ENCODE assay signal across 8 cellular contexts in the genomic region with DNA sequence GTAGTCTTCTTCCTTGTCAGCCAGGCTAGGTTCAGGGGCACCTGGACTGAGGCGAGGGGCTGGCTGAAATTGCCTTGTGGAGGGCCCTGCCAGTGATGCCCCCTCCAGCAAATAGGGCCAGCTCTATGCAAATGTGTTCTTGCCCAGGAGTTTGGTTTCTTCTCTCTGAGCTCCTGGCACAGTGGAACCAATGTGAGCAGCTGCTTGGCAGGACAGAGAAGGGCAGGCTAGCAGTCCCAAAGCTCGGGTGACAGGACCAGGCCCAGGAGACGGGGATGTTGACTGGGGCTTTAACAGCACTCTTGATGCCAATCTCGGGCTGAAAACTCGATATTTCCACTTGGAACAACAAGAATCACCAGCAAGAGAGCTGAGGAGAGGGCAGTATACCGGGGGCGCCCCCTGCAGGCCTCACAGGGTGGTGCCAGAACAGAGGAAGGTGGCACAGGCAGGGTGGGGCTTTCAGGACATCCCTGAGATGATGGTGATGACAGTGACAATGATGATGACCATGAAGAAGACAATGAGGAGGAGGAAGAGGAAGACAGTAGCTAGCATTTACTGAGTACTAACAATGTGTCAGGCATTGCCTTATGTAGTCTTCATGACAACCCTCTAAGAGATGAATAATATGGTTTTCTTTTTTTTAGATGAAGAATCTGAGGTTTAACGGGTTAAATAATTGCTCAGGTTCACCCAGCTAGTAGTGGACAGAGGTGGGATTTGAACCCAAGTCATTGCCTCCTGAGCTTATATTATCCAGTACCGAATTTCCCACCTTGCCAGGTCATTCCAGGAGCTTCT. TPM values are rescaled to one million over a fixed set of nuclear protein-coding genes. Genes with fewer than 3 reads are reported as not detected.
DNase-seq lines count a peak whose midpoint lies in the region; ATAC-seq and TF ChIP-seq lines count a peak whose summit lies in the region.

No MANE protein-coding gene starts in this region.

- peak; percentile 92 for TF ChIP-seq CTCF in Panc1 (IDR thresholded peaks at IDR 0.05)
- TF ChIP-seq CTCF in spleen (IDR thresholded peaks at IDR 0.05 in 8 of 11, conservative IDR thresholded peaks at IDR 0.05 in 3 of 11), result peak; percentile 34 to 80 (median 63)

- 24 to 27% (median 26%) methylated on average over 7 to 9 of the region's 9 CpGs for WGBS in spleen, 5 donors

- H3K27ac ChIP-seq in Panc1 (ENCODE audit: low read length) (no peak overlapping the region), spleen (no peak overlapping the region)

- no peak overlapping the region for H3K4me3 ChIP-seq in Panc1 (ENCODE audit: low read depth in 2 of 2, low read length in 2 of 2)
- H3K4me3 ChIP-seq in spleen, result no peak overlapping the region

- intact Hi-C loops in Panc1 (cut with micrococcal nuclease; ENCODE audit: unreplicated experiment), result no loop called here
- intact Hi-C loops in left ventricle myocardium superior (cut with micrococcal nuclease), result no loop called here
- intact Hi-C loops in spleen (cut with DNase I; ENCODE audit: low total_unique reads), result no loop called here

- POLR2A ChIA-PET in Panc1 (lab: Charles Lee), result no interaction called here

- in situ Hi-C loops in Panc1 (cut with HindIII; ENCODE audit: low pct_unique_long_range_greater_than_20kb, low sequenced_read_pairs), result no loop called here

- no TSS peak for BruUV-seq in Panc1 (replicated peaks; lab: Mats Ljungman, UMichigan)

- TF ChIP-seq POLR2A in spleen (IDR thresholded peaks at IDR 0.05), result no peak

- CTCF ChIA-PET in Panc1 (lab: Charles Lee), result interaction anchor here (0.6 to 2.4 kb wide), 5 partner anchors 9 to 72 kb away, joined by 4 to 11 read pairs (median 8); no protein-coding TSS in a partner anchor

- H3K36me3 ChIP-seq in Panc1 (ENCODE audit: control insufficient read depth, insufficient read depth, low read length) (no peaks in the 10 kb centered on the region), spleen (no peaks in the 10 kb centered on the region)

- H3K9me3 ChIP-seq in Panc1 (ENCODE audit: control insufficient read depth, insufficient read depth, low read depth, low read length) (no peaks in the 10 kb centered on the region), spleen (no peaks in the 10 kb centered on the region)

- H3K4me1 ChIP-seq in Panc1 (ENCODE audit: control insufficient read depth, insufficient read depth, low read length) (no peaks in the 10 kb centered on the region), spleen (peaks cover 0 to 7% (median 3%) of the 10 kb centered on the region in 6 donors)

- peaks cover 28% of the 10 kb centered on the region for H3K27me3 ChIP-seq in Panc1 (ENCODE audit: control insufficient read depth, insufficient read depth, low read length)
- peaks cover 0 to 68% (median 38%) of the 10 kb centered on the region in 7 donors for H3K27me3 ChIP-seq in spleen (replicated peaks in 1 of 7)

- ATAC-seq in HG02981 (IDR thresholded peaks at IDR 0.05; ENCODE audit: unreplicated experiment) (peak; percentile 80), Panc1 (peak; percentile 81; the same call in 1 of the 2 replicates), left ventricle myocardium superior (peak; percentile 49)

- peak; percentile 28 for DNase-seq in NCI-H2196 (lab: John Stamatoyannopoulos, UW; ENCODE audit: unreplicated experiment)
- DNase-seq in NCI-H2196 treated with DMSO at 0.1 percent for 48 hours (lab: John Stamatoyannopoulos, UW; ENCODE audit: unreplicated experiment), result no peak
- no peak for DNase-seq in Panc1 (ENCODE audit: low read depth, low spot score)
- DNase-seq in activated gamma-delta T cell treated with anti-CD3 and anti-CD28 coated beads, Interleukin-2, amount 50 U/mL, for 16 hours (ENCODE audit: low read depth), result peak; percentile 40
- DNase-seq in left ventricle myocardium superior, result no peak
- peak; percentile 77 for DNase-seq in spleen
- DNase-seq in DMS79 treated with DMSO at 0.1 percent for 48 hours (lab: John Stamatoyannopoulos, UW), result no peak

RNA-seq across cellular contexts. Expression of a gene that starts 2.7 kb away (rescaled TPM):
- total RNA-seq in Panc1 (2021; ENCODE audit: unreplicated experiment) (not detected), left ventricle myocardium superior (not detected), spleen (not detected)
- polyA plus RNA-seq in Panc1 (2012; ENCODE audit: insufficient read length), result not detected
- not detected for polyA plus RNA-seq in spleen

RNA-seq across cellular contexts. Expression of a gene that starts 8.6 kb away (rescaled TPM):
- total RNA-seq in Panc1 (2021; ENCODE audit: unreplicated experiment) (0.08 TPM), left ventricle myocardium superior (not detected), spleen (10 to 100 TPM in 5 of 7 donors, 1 to 10 TPM in 2; 6.5 to 30.8 (median 23.9) TPM)
- not detected for polyA plus RNA-seq in Panc1 (2012; ENCODE audit: insufficient read length)
- 1 to 10 TPM; 3.7 to 3.9 (median 3.8) TPM for polyA plus RNA-seq in spleen

RNA-seq across cellular contexts. Expression of a gene that starts 19.8 kb away (rescaled TPM):
- 18.8 TPM for total RNA-seq in Panc1 (2021; ENCODE audit: unreplicated experiment)
- polyA plus RNA-seq in Panc1 (2012; ENCODE audit: insufficient read length), result 29.5 TPM
- total RNA-seq in left ventricle myocardium superior, result 19.2 TPM
- total RNA-seq in spleen, result 10 to 100 TPM; 16.8 to 28.9 (median 25.3) TPM
- polyA plus RNA-seq in spleen, result 10 to 100 TPM; 15.6 to 23.1 (median 16.1) TPM

RNA-seq across cellular contexts. Expression of a gene that starts 37.0 kb away (rescaled TPM):
- total RNA-seq in Panc1 (2021; ENCODE audit: unreplicated experiment) (0.15 TPM), left ventricle myocardium superior (243 TPM), spleen (10 to 100 TPM in 1 of 7 donors, 1 to 10 TPM in 3, under 1 TPM in 3; 0.20 to 19.1 (median 1.1) TPM)
- 0.67 TPM for polyA plus RNA-seq in Panc1 (2012; ENCODE audit: insufficient read length)
- 1 to 10 TPM in 1 of 3 donors, under 1 TPM in 2; 0.13 to 1.7 (median 0.27) TPM for polyA plus RNA-seq in spleen

RNA-seq across cellular contexts. Expression of a gene that starts 46.8 kb away (rescaled TPM):
- 4.4 TPM for total RNA-seq in Panc1 (2021; ENCODE audit: unreplicated experiment)
- 2.5 TPM for polyA plus RNA-seq in Panc1 (2012; ENCODE audit: insufficient read length)
- total RNA-seq in left ventricle myocardium superior, result 2.4 TPM
- total RNA-seq in spleen, result 1 to 10 TPM; 4.2 to 8.5 (median 6.8) TPM
- polyA plus RNA-seq in spleen, result 1 to 10 TPM; 2.1 to 2.7 (median 2.4) TPM

Comparison
In these comparisons a context has a peak if more than half of its experiments do, and no peak if none do; other contexts are left out.
1. DNase-seq: peak in NCI-H2196 (single experiment), activated gamma-delta T cell treated with anti-CD3 and anti-CD28 coated beads, Interleukin-2, amount 50 U/mL, for 16 hours (single experiment) and spleen (single experiment); none in NCI-H2196 treated with DMSO at 0.1 percent for 48 hours (single experiment), Panc1 (single experiment), left ventricle myocardium superior (single experiment) and DMS79 treated with DMSO at 0.1 percent for 48 hours (single experiment).
2. Peak in every context shown above with its lines, with median percentiles within 50 percentile points of each other: ATAC-seq.